1 cellular context compared by ENCODE assay signal in the genomic region with DNA sequence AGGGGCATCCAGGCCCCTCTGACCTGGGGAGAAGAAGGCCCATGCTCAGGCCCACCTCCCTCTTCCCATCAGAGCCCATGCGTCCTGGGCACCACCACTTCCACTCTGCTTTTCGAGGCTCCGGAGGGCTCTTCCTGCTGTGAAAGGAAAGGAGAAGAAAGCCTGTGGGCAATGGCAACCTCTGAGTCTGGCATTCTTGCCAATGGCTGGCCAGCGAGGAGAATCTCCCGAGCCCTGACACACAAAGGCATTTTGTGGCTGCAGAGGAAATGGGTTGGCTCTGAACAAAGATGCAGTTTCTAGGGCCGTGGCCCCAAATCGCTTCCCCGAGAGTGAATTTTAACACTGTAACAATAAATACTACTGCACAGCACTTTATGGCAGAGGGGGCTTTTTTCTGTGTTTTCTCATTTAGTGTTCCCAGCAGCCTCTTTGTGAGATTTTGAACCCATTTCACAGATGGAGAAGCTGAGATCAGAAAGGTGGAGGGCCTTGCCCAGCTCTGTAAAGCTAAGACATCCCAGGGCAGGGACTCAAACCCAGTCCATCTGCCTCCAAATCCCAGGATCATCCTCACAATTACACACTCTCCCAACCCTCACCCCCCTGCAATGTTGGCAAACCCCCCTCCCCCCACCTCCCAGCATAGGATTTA.
TF ChIP-seq lines count a peak whose summit lies in the region.

No MANE protein-coding gene starts in this region.

TF ChIP-seq in K562, 482 proteins besides CTCF, POLR2A, EP300 and RAD21:
- TF ChIP-seq, protein P1, sequence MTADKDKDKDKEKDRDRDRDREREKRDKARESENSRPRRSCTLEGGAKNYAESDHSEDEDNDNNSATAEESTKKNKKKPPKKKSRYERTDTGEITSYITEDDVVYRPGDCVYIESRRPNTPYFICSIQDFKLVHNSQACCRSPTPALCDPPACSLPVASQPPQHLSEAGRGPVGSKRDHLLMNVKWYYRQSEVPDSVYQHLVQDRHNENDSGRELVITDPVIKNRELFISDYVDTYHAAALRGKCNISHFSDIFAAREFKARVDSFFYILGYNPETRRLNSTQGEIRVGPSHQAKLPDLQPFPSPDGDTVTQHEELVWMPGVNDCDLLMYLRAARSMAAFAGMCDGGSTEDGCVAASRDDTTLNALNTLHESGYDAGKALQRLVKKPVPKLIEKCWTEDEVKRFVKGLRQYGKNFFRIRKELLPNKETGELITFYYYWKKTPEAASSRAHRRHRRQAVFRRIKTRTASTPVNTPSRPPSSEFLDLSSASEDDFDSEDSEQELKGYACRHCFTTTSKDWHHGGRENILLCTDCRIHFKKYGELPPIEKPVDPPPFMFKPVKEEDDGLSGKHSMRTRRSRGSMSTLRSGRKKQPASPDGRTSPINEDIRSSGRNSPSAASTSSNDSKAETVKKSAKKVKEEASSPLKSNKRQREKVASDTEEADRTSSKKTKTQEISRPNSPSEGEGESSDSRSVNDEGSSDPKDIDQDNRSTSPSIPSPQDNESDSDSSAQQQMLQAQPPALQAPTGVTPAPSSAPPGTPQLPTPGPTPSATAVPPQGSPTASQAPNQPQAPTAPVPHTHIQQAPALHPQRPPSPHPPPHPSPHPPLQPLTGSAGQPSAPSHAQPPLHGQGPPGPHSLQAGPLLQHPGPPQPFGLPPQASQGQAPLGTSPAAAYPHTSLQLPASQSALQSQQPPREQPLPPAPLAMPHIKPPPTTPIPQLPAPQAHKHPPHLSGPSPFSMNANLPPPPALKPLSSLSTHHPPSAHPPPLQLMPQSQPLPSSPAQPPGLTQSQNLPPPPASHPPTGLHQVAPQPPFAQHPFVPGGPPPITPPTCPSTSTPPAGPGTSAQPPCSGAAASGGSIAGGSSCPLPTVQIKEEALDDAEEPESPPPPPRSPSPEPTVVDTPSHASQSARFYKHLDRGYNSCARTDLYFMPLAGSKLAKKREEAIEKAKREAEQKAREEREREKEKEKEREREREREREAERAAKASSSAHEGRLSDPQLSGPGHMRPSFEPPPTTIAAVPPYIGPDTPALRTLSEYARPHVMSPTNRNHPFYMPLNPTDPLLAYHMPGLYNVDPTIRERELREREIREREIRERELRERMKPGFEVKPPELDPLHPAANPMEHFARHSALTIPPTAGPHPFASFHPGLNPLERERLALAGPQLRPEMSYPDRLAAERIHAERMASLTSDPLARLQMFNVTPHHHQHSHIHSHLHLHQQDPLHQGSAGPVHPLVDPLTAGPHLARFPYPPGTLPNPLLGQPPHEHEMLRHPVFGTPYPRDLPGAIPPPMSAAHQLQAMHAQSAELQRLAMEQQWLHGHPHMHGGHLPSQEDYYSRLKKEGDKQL (CRISPR knock-in tag; IDR thresholded peaks at IDR 0.05; ENCODE audit: borderline replicate concordance), result no peak
- TF ChIP-seq FIP1L1 (IDR thresholded peaks at IDR 0.05; ENCODE audit: low read depth, low read length, poor library complexity, severe bottlenecking) (no peak), RBM25 (IDR thresholded peaks at IDR 0.05; ENCODE audit: low read depth, low read length, severe bottlenecking) (peak; percentile 65)
